Comparison of ENCODE assay signal across 9 cellular contexts in genomic region chr12:57890191-57891120, GRCh38. TPM values are rescaled to one million over a fixed set of nuclear protein-coding genes. Genes with fewer than 3 reads are reported as not detected.
DNase-seq lines count a peak whose midpoint lies in the region; ATAC-seq and TF ChIP-seq lines count a peak whose summit lies in the region.
"Had no signal": no experiment of that assay in that cellular context is flagged by ENCODE, and none has a peak within 500 bp of the region (broad histone marks: within the 10 kb centered on the region; RNA-seq: fewer than 3 reads in every experiment).

No MANE protein-coding gene starts in this region.

- in situ Hi-C loops in IMR-90 (cut with MboI; ENCODE audit: low sequenced_read_pairs), result loop anchor here (10.0 kb wide), 1 partner anchor 46 kb away; the partner anchor contains the start of gene CTDSP2

- POLR2A ChIA-PET in IMR-90 (lab: Charles Lee; ENCODE audit: unreplicated experiment), result interaction anchor here (1.0 kb wide), 1 partner anchor 32 kb away, joined by 3 read pairs; no protein-coding TSS in a partner anchor
- POLR2A ChIA-PET in WTC11 (lab: Charles Lee), result interaction anchor here (2.9 kb wide), 1 partner anchor 46 kb away, joined by 9 read pairs; no protein-coding TSS in a partner anchor

- peak overlapping the region; percentile 89 for H2BK15ac ChIP-seq in IMR-90 (ENCODE audit: low read depth, low read length)

- H3K23ac ChIP-seq in IMR-90 (ENCODE audit: low read depth, low read length), result peak overlapping the region; percentile 94; the same call in 1 of the 2 replicates

- H3K27me3 ChIP-seq in IMR-90 (ENCODE audit: control insufficient read depth, insufficient read depth, low read length) (no peaks in the 10 kb centered on the region), hepatocyte (no peaks in the 10 kb centered on the region), spleen (replicated peaks in 1 of 7) (peaks cover 0 to 7% (median 0%) of the 10 kb centered on the region in 7 donors)

- peak overlapping the region; percentile 94 for H2BK20ac ChIP-seq in IMR-90 (ENCODE audit: low read depth, low read length)

- H3K4me3 ChIP-seq in IMR-90 (ENCODE audit: insufficient read depth, low read depth, low read length) (no peak overlapping the region), hepatocyte (no peak overlapping the region), spleen (no peak overlapping the region)

- no peak for TF ChIP-seq RAD21 in IMR-90 (IDR thresholded peaks at IDR 0.05; ENCODE audit: low read length)

- H3K4ac ChIP-seq in IMR-90 (ENCODE audit: low read depth, low read length), result peak overlapping the region; percentile 99

- peaks cover 45% of the 10 kb centered on the region for H3K4me1 Mint-ChIP-seq in WTC11

- no peak overlapping the region for H3K27ac Mint-ChIP-seq in WTC11

- H3K79me2 ChIP-seq in hepatocyte, result peaks cover 2% of the 10 kb centered on the region

- DNase-seq in IMR-90 (peak; percentile 55), hepatocyte (ENCODE audit: low spot score) (no peak), spleen (no peak), NCI-H1105 (lab: John Stamatoyannopoulos, UW) (no peak), NCI-H1694 (lab: John Stamatoyannopoulos, UW) (no peak), WTC11 (ENCODE audit: low spot score) (no peak)
- DNase-seq: activated CD4-positive, alpha-beta T cell treated with anti-CD3 and anti-CD28 coated beads for 4 hours had no signal

- intact Hi-C loops in IMR-90 (cut with micrococcal nuclease) (no loop called here), spleen (cut with DNase I; ENCODE audit: low total_unique reads) (no loop called here)

- H3K56ac ChIP-seq in IMR-90 (ENCODE audit: extremely low read depth, insufficient read depth, low read length), result peak overlapping the region; percentile 17; the same call in 1 of the 2 replicates

- WGBS in IMR-90 (ENCODE audit: extremely low coverage in 2 of 2, insufficient read length in 1 of 2), 2 experiments, result 56% methylated on average over 3 of the region's 14 CpGs; no CpG with 5 or more reads in 1 of the 2 experiments
- WGBS in adipose tissue, 3 donors, result 69 to 82% (median 73%) methylated on average over 14 of the region's 14 CpGs
- 80% methylated on average over 14 of the region's 14 CpGs for WGBS in hepatocyte (ENCODE audit: low lambda C conversion rate, missing lambda C conversion rate)
- whole genome bisulfite sequencing in spleen, 5 donors, result 72 to 90% (median 85%) methylated on average over 14 of the region's 14 CpGs

- peak overlapping the region; percentile 96 for H2BK120ac ChIP-seq in IMR-90 (ENCODE audit: low read depth, low read length)

- H4K5ac ChIP-seq in IMR-90 (ENCODE audit: low read depth, low read length), result peak overlapping the region; percentile 52

- H3K27me3 Mint-ChIP-seq in WTC11 (ENCODE audit: low read depth), result peaks cover 3% of the 10 kb centered on the region

- no peaks in the 10 kb centered on the region for H3K36me3 Mint-ChIP-seq in WTC11

- H3K9ac ChIP-seq in IMR-90 (ENCODE audit: low read depth, low read length), result peak overlapping the region; percentile 11; the same call in 1 of the 2 replicates

- H3K9me3 Mint-ChIP-seq in WTC11, result no peaks in the 10 kb centered on the region

- ATAC-seq in IMR-90 (ENCODE audit: low read depth), result no peak
- no peak for ATAC-seq in WTC11
- ATAC-seq in GM18870 (IDR thresholded peaks at IDR 0.05; ENCODE audit: unreplicated experiment), result no peak

- peak overlapping the region; percentile 74 for H3K18ac ChIP-seq in IMR-90 (ENCODE audit: low read depth, low read length)

- peaks cover 37% of the 10 kb centered on the region for H3K9me1 ChIP-seq in IMR-90 (ENCODE audit: insufficient read depth, low read length)

- no peaks in the 10 kb centered on the region for H3K9me2 ChIP-seq in hepatocyte (replicated peaks; ENCODE audit: insufficient read depth)

- dilution Hi-C loops in IMR-90 (cut with HindIII; ENCODE audit: low sequenced_read_pairs, unreplicated experiment), result no loop called here

- peaks cover 6 to 61% of the 10 kb centered on the region in 2 experiments; a peak in 3 of 4 replicates for H3K79me1 ChIP-seq in IMR-90 (ENCODE audit: low read depth in 1 of 2, low read length in 2 of 2)

- H3K9me3 ChIP-seq in IMR-90 (ENCODE audit: control insufficient read depth, insufficient read depth, low read length) (no peaks in the 10 kb centered on the region), hepatocyte (ENCODE audit: low read depth) (no peaks in the 10 kb centered on the region), spleen (peaks cover 0 to 8% (median 5%) of the 10 kb centered on the region in 8 donors)

- H3K36me3 ChIP-seq in IMR-90 (ENCODE audit: control insufficient read depth, insufficient read depth, low read length) (no peaks in the 10 kb centered on the region), hepatocyte (replicated peaks; ENCODE audit: insufficient read depth, low read depth) (no peaks in the 10 kb centered on the region), spleen (no peaks in the 10 kb centered on the region)

- H2AFZ ChIP-seq in IMR-90 (replicated peaks; ENCODE audit: low read length, poor library complexity) (peak overlapping the region; percentile 37), hepatocyte (no peak overlapping the region)

- peak overlapping the region; percentile 94 for H4K91ac ChIP-seq in IMR-90 (ENCODE audit: insufficient read depth, low read depth, low read length)

- CTCF ChIA-PET in IMR-90 (lab: Yijun Ruan, JAX), result interaction anchor here (0.8 kb wide), 1 partner anchor 26 kb away, joined by 3 read pairs; no protein-coding TSS in a partner anchor
- CTCF ChIA-PET in WTC11 (lab: Charles Lee), result interaction anchor here (1.0 to 2.9 kb wide), 7 partner anchors 8 to 75 kb away, joined by 3 to 17 read pairs (median 13); no protein-coding TSS in a partner anchor

- H2AK5ac ChIP-seq in IMR-90 (ENCODE audit: low read depth, low read length), result peak overlapping the region; percentile 99

- peak overlapping the region; percentile 47 for H2AK9ac ChIP-seq in IMR-90 (replicated peaks; ENCODE audit: low read depth, low read length, poor library complexity)

- TF ChIP-seq CTCF in IMR-90 (conservative IDR thresholded peaks at IDR 0.05; ENCODE audit: low read depth, low read length), result no peak
- TF ChIP-seq CTCF in hepatocyte (IDR thresholded peaks at IDR 0.05; ENCODE audit: poor library complexity), result no peak
- TF ChIP-seq CTCF in spleen (IDR thresholded peaks at IDR 0.05 in 8 of 11, conservative IDR thresholded peaks at IDR 0.05 in 3 of 11), result no peak
- no peak for TF ChIP-seq CTCF in WTC11 (IDR thresholded peaks at IDR 0.05)

- BruUV-seq in IMR-90 (replicated peaks; lab: Mats Ljungman, UMichigan), result no TSS peak

- peak overlapping the region; percentile 90 for H3K27ac ChIP-seq in IMR-90 (ENCODE audit: insufficient read depth, low read length)
- H3K27ac ChIP-seq in adipose tissue (ENCODE audit: low read depth, low read length), result peak overlapping the region; percentile 55
- peak overlapping the region; percentile 88 for H3K27ac ChIP-seq in hepatocyte
- peak overlapping the region in 7 of 8 donors; percentile 48 to 79 (median 63) for H3K27ac ChIP-seq in spleen

- peaks cover 53% of the 10 kb centered on the region for H3K4me1 ChIP-seq in IMR-90 (ENCODE audit: control insufficient read depth, insufficient read depth, low read length)
- H3K4me1 ChIP-seq in hepatocyte (ENCODE audit: insufficient read depth), result peaks cover 52% of the 10 kb centered on the region
- peaks cover 14 to 48% (median 35%) of the 10 kb centered on the region in 6 donors for H3K4me1 ChIP-seq in spleen

- peak overlapping the region; percentile 93 for H2BK5ac ChIP-seq in IMR-90 (ENCODE audit: low read depth, low read length, poor library complexity, severe bottlenecking)

- peak overlapping the region; percentile 66 to 94 for H4K8ac ChIP-seq in IMR-90 (ENCODE audit: low read depth in 2 of 2, low read length in 2 of 2)

- no peak overlapping the region for H3K4me2 ChIP-seq in IMR-90 (ENCODE audit: low read depth, low read length)
- H3K4me2 ChIP-seq in hepatocyte, result no peak overlapping the region

- peak overlapping the region; percentile 93 for H3K14ac ChIP-seq in IMR-90 (replicated peaks; ENCODE audit: low read depth, low read length)

- H4K20me1 ChIP-seq in IMR-90 (ENCODE audit: insufficient read depth, low read length) (no peaks in the 10 kb centered on the region), hepatocyte (ENCODE audit: insufficient read depth, poor library complexity, severe bottlenecking) (no peaks in the 10 kb centered on the region)

- no peak overlapping the region for H3K4me3 Mint-ChIP-seq in WTC11

- no peak for TF ChIP-seq POLR2A in IMR-90 (IDR thresholded peaks at IDR 0.05; ENCODE audit: low read depth, low read length)
- no peak for TF ChIP-seq POLR2A in spleen (IDR thresholded peaks at IDR 0.05)

TF ChIP-seq in WTC11, 78 proteins besides CTCF, POLR2A, EP300 and RAD21:
- TF ChIP-seq FOXP1 (CRISPR knock-in tag; IDR thresholded peaks at IDR 0.05; ENCODE audit: borderline replicate concordance), result no peak
- no peak for TF ChIP-seq USF1 (CRISPR knock-in tag; IDR thresholded peaks at IDR 0.05)
- no peak for TF ChIP-seq TEAD1 (CRISPR knock-in tag; IDR thresholded peaks at IDR 0.05)

RNA-seq across cellular contexts. Expression of gene CTDSP2, which starts 43.9 kb away (rescaled TPM):
- total RNA-seq in IMR-90 (2012; rRNA removed) (79.4 and 114 TPM in 2 replicates), hepatocyte (96.8 and 107 TPM in 2 replicates), spleen (100 to 1,000 TPM; 140 to 203 (median 181) TPM), WTC11 (2021) (97.0 to 122 TPM (median 101 TPM) in 3 replicates)
- polyA plus RNA-seq in IMR-90 (2012; rRNA removed) (150 and 156 TPM in 2 replicates), adipose tissue (100 to 1,000 TPM in 1 of 3 donors, 10 to 100 TPM in 2; 76.0 to 106 (median 96.4) TPM), hepatocyte (59.3 and 75.9 TPM in 2 replicates), spleen (10 to 100 TPM; 22.2 to 43.5 (median 23.8) TPM)
- polyA plus RNA-seq in IMR-90 (2012; cell fraction: cytosol; rRNA removed), result 134 and 187 TPM in 2 replicates
- polyA plus RNA-seq in IMR-90 (2012; cell fraction: nucleus; rRNA removed; ENCODE audit: low replicate concordance), result 152 and 213 TPM in 2 replicates

RNA-seq across cellular contexts. Expression of gene ATP23, which starts 50.9 kb away (rescaled TPM):
- total RNA-seq in IMR-90 (2012; rRNA removed) (7.2 TPM in 2 replicates), hepatocyte (6.8 and 13.7 TPM in 2 replicates), spleen (1 to 10 TPM; 2.5 to 8.5 (median 4.9) TPM), WTC11 (2021) (5.6 to 7.0 TPM (median 6.1 TPM) in 3 replicates)
- polyA plus RNA-seq in IMR-90 (2012; rRNA removed) (5.4 and 6.4 TPM in 2 replicates), adipose tissue (10 to 100 TPM in 1 of 3 donors, 1 to 10 TPM in 2; 4.3 to 11.0 (median 7.6) TPM), hepatocyte (6.3 and 9.1 TPM in 2 replicates), spleen (10 to 100 TPM in 1 of 3 donors, 1 to 10 TPM in 2; 3.5 to 11.8 (median 9.3) TPM)
- 1.8 and 3.0 TPM in 2 replicates for polyA plus RNA-seq in IMR-90 (2012; cell fraction: cytosol; rRNA removed)
- polyA plus RNA-seq in IMR-90 (2012; cell fraction: nucleus; rRNA removed; ENCODE audit: low replicate concordance), result 0.52 and 3.2 TPM in 2 replicates
